Comparison of ENCODE assay signal across 17 cellular contexts in genomic region chr19:30349131-30349730, GRCh38. TPM values are rescaled to one million over a fixed set of nuclear protein-coding genes. Genes with fewer than 3 reads are reported as not detected.
"Had no signal": no experiment of that assay in that cellular context is flagged by ENCODE, and none has a peak within 500 bp of the region (broad histone marks: within the 10 kb centered on the region; RNA-seq: fewer than 3 reads in every experiment).

No MANE protein-coding gene starts in this region.

- DNase-seq: activated CD4-positive, alpha-beta T cell treated with anti-CD3 and anti-CD28 coated beads for 1 hour; activated CD4-positive, alpha-beta T cell treated with anti-CD3 and anti-CD28 coated beads, Interleukin-2, amount 50 U/mL, for 4 hours; activated gamma-delta T cell treated with Interleukin-2 at 50 U/mL for 16 hours; activated T-cell treated with anti-CD3 and anti-CD28 coated beads for 4 hours; adrenal gland; effector memory CD4-positive, alpha-beta T cell; esophagus squamous epithelium; immature natural killer cell; naive thymus-derived CD4-positive, alpha-beta T cell; pancreas; stimulated activated naive CD4-positive, alpha-beta T cell; upper lobe of right lung had no signal

- ATAC-seq: activated naive CD4-positive, alpha-beta T cell treated with anti-CD3 and anti-CD28 coated beads, Interleukin-2, amount 50 U/mL, for 72 hours; naive thymus-derived CD4-positive, alpha-beta T cell; pancreas; sciatic nerve; upper lobe of right lung had no signal

RNA-seq across cellular contexts. Expression of gene ZNF536, which starts 23.0 kb away (rescaled TPM):
- total RNA-seq: activated CD8-positive, alpha-beta memory T cell treated with anti-CD3 and anti-CD28 coated beads for 36 hours; activated naive CD4-positive, alpha-beta T cell treated with anti-CD3 and anti-CD28 coated beads, Interleukin-2, amount 50 U/mL, for 72 hours; activated T-helper 1 cell treated with anti-CD3 and anti-CD28 coated beads, Interleukin-12 subunit alpha, Interleukin-12 subunit beta, Interleukin-2, Interleukin-4 antibody, amounts not matched to agents 30 ng/mL and 10 ng/mL and 1 ng/mL, durations not matched to agents 14 hours and 24 hours and 36 hours; chondrocyte; naive thymus-derived CD4-positive, alpha-beta T cell had no signal
